20 cellular contexts compared by ENCODE assay signal in the genomic region with DNA sequence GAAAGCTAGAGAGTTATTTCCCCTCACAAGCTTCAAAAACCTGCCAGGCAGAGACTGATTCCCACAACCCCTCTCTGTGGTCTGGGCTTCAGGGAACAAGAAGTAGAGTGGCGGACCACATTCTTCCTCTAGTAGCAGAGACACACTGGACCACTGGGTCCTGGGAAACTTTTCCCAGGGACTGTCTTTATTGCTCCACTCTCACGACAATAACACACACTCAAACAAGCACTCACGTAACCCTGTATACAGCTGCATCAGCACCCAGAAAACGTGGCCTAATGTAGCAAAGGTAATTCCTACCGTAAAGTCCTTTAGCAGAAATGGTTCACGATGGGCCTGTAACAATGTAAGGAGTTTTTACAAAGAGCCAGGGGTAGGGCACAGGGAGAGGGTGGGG. TPM values are rescaled to one million over a fixed set of nuclear protein-coding genes. Genes with fewer than 3 reads are reported as not detected.
DNase-seq lines count a peak whose midpoint lies in the region; ATAC-seq and TF ChIP-seq lines count a peak whose summit lies in the region.
"Had no signal": no experiment of that assay in that cellular context is flagged by ENCODE, and none has a peak within 500 bp of the region (broad histone marks: within the 10 kb centered on the region; RNA-seq: fewer than 3 reads in every experiment).

No MANE protein-coding gene starts in this region.

- H3K79me2 ChIP-seq in PC-3 (ENCODE audit: low read length) = no peaks in the 10 kb centered on the region

- H3K27me3 Mint-ChIP-seq in activated T-cell treated with anti-CD3 and anti-CD28 coated beads, Interleukin-2, amount 50 U/mL, for 72 hours (ENCODE audit: low read depth) = no peaks in the 10 kb centered on the region
- no peaks in the 10 kb centered on the region for H3K27me3 Mint-ChIP-seq in activated T-cell treated with anti-CD3 and anti-CD28 coated beads, Interleukin-2, amount 50 U/mL, for 4 hours (ENCODE audit: low read depth)
- no peaks in the 10 kb centered on the region for H3K27me3 Mint-ChIP-seq in central memory CD8-positive, alpha-beta T cell
- no peaks in the 10 kb centered on the region for H3K27me3 Mint-ChIP-seq in stimulated activated naive CD8-positive, alpha-beta T cell treated with anti-CD3 and anti-CD28 coated beads, Interleukin-15, amount 100 ng/mL, for 72 hours

- intact Hi-C loops in PC-3 (cut with micrococcal nuclease) = loop anchor here (1.0 to 2.0 kb wide), 2 partner anchors 43 to 53 kb away; a partner anchor contains a TSS

- H3K36me3 Mint-ChIP-seq in activated T-cell treated with anti-CD3 and anti-CD28 coated beads, Interleukin-2, amount 50 U/mL, for 72 hours (ENCODE audit: insufficient read depth in 2 of 2) = peaks cover 3 to 7% of the 10 kb centered on the region in 2 donors
- H3K36me3 Mint-ChIP-seq in activated T-cell treated with anti-CD3 and anti-CD28 coated beads, Interleukin-2, amount 50 U/mL, for 4 hours (ENCODE audit: insufficient read depth) = no peaks in the 10 kb centered on the region
- H3K36me3 Mint-ChIP-seq in central memory CD8-positive, alpha-beta T cell (ENCODE audit: insufficient read depth) = peaks cover 28% of the 10 kb centered on the region

- no peak for TF ChIP-seq CTCF in PC-3 (conservative IDR thresholded peaks at IDR 0.05; ENCODE audit: low read depth, low read length)

- no peaks in the 10 kb centered on the region for H3K27me3 ChIP-seq in PC-3 (ENCODE audit: low read length)
- H3K27me3 ChIP-seq: neutrophil, upper lobe of left lung had no signal

- H3K27ac ChIP-seq in PC-3 (ENCODE audit: low read length) = peak overlapping the region; percentile 81
- H3K27ac ChIP-seq: neutrophil, upper lobe of left lung had no signal

- no peak for DNase-seq in activated T-cell treated with anti-CD3 and anti-CD28 coated beads, Interleukin-2, amount 50 U/mL, for 72 hours
- no peak for DNase-seq in activated T-cell treated with anti-CD3 and anti-CD28 coated beads, Interleukin-2, amount 50 U/mL, for 4 hours
- no peak for DNase-seq in PC-3
- DNase-seq in central memory CD8-positive, alpha-beta T cell (ENCODE audit: low spot score in 2 of 2) = no peak
- DNase-seq in stimulated activated naive CD8-positive, alpha-beta T cell treated with anti-CD3 and anti-CD28 coated beads, Interleukin-15, amount 100 ng/mL, for 72 hours = no peak
- DNase-seq in NCI-H524 treated with DMSO at 0.1 percent for 48 hours (lab: John Stamatoyannopoulos, UW) = no peak
- DNase-seq: activated effector memory CD4-positive, alpha-beta T cell treated with anti-CD3 and anti-CD28 coated beads, Interleukin-2, amount 50 U/mL, for 16 hours; Caco-2; mesendoderm; NCI-H1436; NK-92 treated with Interleukin-12 subunit alpha and Interleukin-12 subunit beta, amount 100 ng/mL, for 24 hours; retina; stimulated activated CD4-positive, alpha-beta T cell treated with anti-CD3 and anti-CD28 coated beads, Interleukin-1b, Interleukin-23, amount 100 ng/mL, for 48 hours; upper lobe of left lung had no signal

- peak overlapping the region; percentile 68 for H3K9ac ChIP-seq in PC-3 (ENCODE audit: low read length)
- H3K9ac ChIP-seq: KMS-11 had no signal

- CTCF ChIA-PET in PC-3 (lab: Charles Lee) = interaction anchor here (0.6 kb wide), 2 partner anchors 18 to 21 kb away, joined by 3 to 6 read pairs; no protein-coding TSS in a partner anchor

- H3K9me3 ChIP-seq in PC-3 (ENCODE audit: low read length) = no peaks in the 10 kb centered on the region
- H3K9me3 ChIP-seq: Caco-2, neutrophil, upper lobe of left lung had no signal

- H3K4me1 Mint-ChIP-seq in activated T-cell treated with anti-CD3 and anti-CD28 coated beads, Interleukin-2, amount 50 U/mL, for 72 hours (ENCODE audit: low read depth) = peaks cover 77% of the 10 kb centered on the region
- peaks cover 68% of the 10 kb centered on the region for H3K4me1 Mint-ChIP-seq in activated T-cell treated with anti-CD3 and anti-CD28 coated beads, Interleukin-2, amount 50 U/mL, for 4 hours (ENCODE audit: low read depth)
- peaks cover 72% of the 10 kb centered on the region for H3K4me1 Mint-ChIP-seq in central memory CD8-positive, alpha-beta T cell
- peaks cover 79% of the 10 kb centered on the region for H3K4me1 Mint-ChIP-seq in stimulated activated naive CD8-positive, alpha-beta T cell treated with anti-CD3 and anti-CD28 coated beads, Interleukin-15, amount 100 ng/mL, for 72 hours

- no peaks in the 10 kb centered on the region for H3K36me3 ChIP-seq in PC-3 (ENCODE audit: low read depth, low read length)
- H3K36me3 ChIP-seq: neutrophil, upper lobe of left lung had no signal

- H3F3A ChIP-seq in PC-3 (ENCODE audit: low read length, unreplicated experiment) = no peaks in the 10 kb centered on the region

- peak overlapping the region; percentile 40 for H3K4me2 ChIP-seq in PC-3 (ENCODE audit: low read length)

- POLR2A ChIA-PET in PC-3 (lab: Charles Lee; ENCODE audit: unreplicated experiment) = interaction anchor here (0.7 kb wide), 1 partner anchor 13 kb away, joined by 8 read pairs; no protein-coding TSS in a partner anchor

- H3K4me3 ChIP-seq in PC-3 (ENCODE audit: low read length) = no peak overlapping the region
- H3K4me3 ChIP-seq: upper lobe of left lung had no signal

- peaks cover 0 to 6% of the 10 kb centered on the region in 2 donors for H3K9me3 Mint-ChIP-seq in activated T-cell treated with anti-CD3 and anti-CD28 coated beads, Interleukin-2, amount 50 U/mL, for 72 hours
- peaks cover 3% of the 10 kb centered on the region for H3K9me3 Mint-ChIP-seq in activated T-cell treated with anti-CD3 and anti-CD28 coated beads, Interleukin-2, amount 50 U/mL, for 4 hours
- H3K9me3 Mint-ChIP-seq in central memory CD8-positive, alpha-beta T cell = no peaks in the 10 kb centered on the region
- no peaks in the 10 kb centered on the region for H3K9me3 Mint-ChIP-seq in stimulated activated naive CD8-positive, alpha-beta T cell treated with anti-CD3 and anti-CD28 coated beads, Interleukin-15, amount 100 ng/mL, for 72 hours
- H3K9me3 Mint-ChIP-seq: dendritic cell treated with granulocyte-macrophage colony-stimulating factor and Interleukin-4, amounts not matched to agents 40 ng/mL and 50 ng/mL, for 4 days had no signal

- ATAC-seq in activated T-cell treated with anti-CD3 and anti-CD28 coated beads, Interleukin-2, amount 50 U/mL, for 72 hours (replicated peaks in 1 of 2) = no peak
- ATAC-seq in activated T-cell treated with anti-CD3 and anti-CD28 coated beads, Interleukin-2, amount 50 U/mL, for 4 hours = no peak
- ATAC-seq in PC-3 (no peak), HG03159 (IDR thresholded peaks at IDR 0.05; ENCODE audit: unreplicated experiment) (no peak), GM19328 (IDR thresholded peaks at IDR 0.05; ENCODE audit: unreplicated experiment) (no peak)
- no peak for ATAC-seq in central memory CD8-positive, alpha-beta T cell (replicated peaks; ENCODE audit: extremely low read depth, poor library complexity, severe bottlenecking)
- no peak for ATAC-seq in stimulated activated naive CD8-positive, alpha-beta T cell treated with anti-CD3 and anti-CD28 coated beads, Interleukin-15, amount 100 ng/mL, for 72 hours
- ATAC-seq: Right ventricle myocardium inferior had no signal

- H3K4me1 ChIP-seq in PC-3 (ENCODE audit: insufficient read depth, low read length) = peaks cover 50% of the 10 kb centered on the region
- H3K4me1 ChIP-seq: Caco-2 had no signal

- BruUV-seq in PC-3 (replicated peaks; lab: Mats Ljungman, UMichigan) = no TSS peak

- no peak overlapping the region for H2AFZ ChIP-seq in PC-3 (ENCODE audit: low read length)

- no peaks in the 10 kb centered on the region for H4K20me1 ChIP-seq in PC-3 (ENCODE audit: low read length)

- H3K9me2 ChIP-seq in PC-3 (replicated peaks; ENCODE audit: low read length) = no peaks in the 10 kb centered on the region

- H3K4me3 Mint-ChIP-seq in activated T-cell treated with anti-CD3 and anti-CD28 coated beads, Interleukin-2, amount 50 U/mL, for 72 hours = peak overlapping the region; percentile 44 to 72
- H3K4me3 Mint-ChIP-seq in activated T-cell treated with anti-CD3 and anti-CD28 coated beads, Interleukin-2, amount 50 U/mL, for 4 hours = no peak overlapping the region
- H3K4me3 Mint-ChIP-seq in central memory CD8-positive, alpha-beta T cell = peak overlapping the region; percentile 78
- H3K4me3 Mint-ChIP-seq in stimulated activated naive CD8-positive, alpha-beta T cell treated with anti-CD3 and anti-CD28 coated beads, Interleukin-15, amount 100 ng/mL, for 72 hours = peak overlapping the region; percentile 17 to 84
- H3K4me3 Mint-ChIP-seq: dendritic cell treated with granulocyte-macrophage colony-stimulating factor and Interleukin-4, amounts not matched to agents 40 ng/mL and 50 ng/mL, for 4 days had no signal

- peak overlapping the region; percentile 85 for H3K27ac Mint-ChIP-seq in activated T-cell treated with anti-CD3 and anti-CD28 coated beads, Interleukin-2, amount 50 U/mL, for 72 hours
- H3K27ac Mint-ChIP-seq in central memory CD8-positive, alpha-beta T cell (ENCODE audit: low read depth) = peak overlapping the region; percentile 100
- peak overlapping the region; percentile 71 to 99 for H3K27ac Mint-ChIP-seq in stimulated activated naive CD8-positive, alpha-beta T cell treated with anti-CD3 and anti-CD28 coated beads, Interleukin-15, amount 100 ng/mL, for 72 hours
- H3K27ac Mint-ChIP-seq: dendritic cell treated with granulocyte-macrophage colony-stimulating factor and Interleukin-4, amounts not matched to agents 40 ng/mL and 50 ng/mL, for 4 days had no signal

RNA-seq across cellular contexts. Expression of a gene that starts 27.6 kb away (rescaled TPM):
- 10 to 100 TPM; 36.5 to 36.7 TPM for total RNA-seq in activated T-cell treated with anti-CD3 and anti-CD28 coated beads, Interleukin-2, amount 50 U/mL, for 72 hours
- 10 to 100 TPM; 46.0 to 50.0 (median 48.5) TPM for total RNA-seq in activated T-cell treated with anti-CD3 and anti-CD28 coated beads, Interleukin-2, amount 50 U/mL, for 4 hours
- total RNA-seq in PC-3 (2014; rRNA removed) = 62.0 and 86.2 TPM in 2 replicates

RNA-seq across cellular contexts. Expression of a gene that starts 34.1 kb away (rescaled TPM):
- 10 to 100 TPM in 1 of 2 donors, 1 to 10 TPM in 1; 4.6 to 24.0 TPM for total RNA-seq in activated T-cell treated with anti-CD3 and anti-CD28 coated beads, Interleukin-2, amount 50 U/mL, for 72 hours
- total RNA-seq in activated T-cell treated with anti-CD3 and anti-CD28 coated beads, Interleukin-2, amount 50 U/mL, for 4 hours = 1 to 10 TPM; 1.4 to 2.0 (median 1.5) TPM
- total RNA-seq in PC-3 (2014; rRNA removed) = not detected in 2 replicates
- total RNA-seq: Caco-2, Right ventricle myocardium inferior had no signal

RNA-seq across cellular contexts. Expression of a gene that starts 43.1 kb away (rescaled TPM):
- 100 to 1,000 TPM; 284 to 361 TPM for total RNA-seq in activated T-cell treated with anti-CD3 and anti-CD28 coated beads, Interleukin-2, amount 50 U/mL, for 72 hours
- 100 to 1,000 TPM; 222 to 249 (median 241) TPM for total RNA-seq in activated T-cell treated with anti-CD3 and anti-CD28 coated beads, Interleukin-2, amount 50 U/mL, for 4 hours
- total RNA-seq in PC-3 (2014; rRNA removed) = 76.4 and 81.1 TPM in 2 replicates
